ENCODE assay signal across 13 cellular contexts in the genomic region with DNA sequence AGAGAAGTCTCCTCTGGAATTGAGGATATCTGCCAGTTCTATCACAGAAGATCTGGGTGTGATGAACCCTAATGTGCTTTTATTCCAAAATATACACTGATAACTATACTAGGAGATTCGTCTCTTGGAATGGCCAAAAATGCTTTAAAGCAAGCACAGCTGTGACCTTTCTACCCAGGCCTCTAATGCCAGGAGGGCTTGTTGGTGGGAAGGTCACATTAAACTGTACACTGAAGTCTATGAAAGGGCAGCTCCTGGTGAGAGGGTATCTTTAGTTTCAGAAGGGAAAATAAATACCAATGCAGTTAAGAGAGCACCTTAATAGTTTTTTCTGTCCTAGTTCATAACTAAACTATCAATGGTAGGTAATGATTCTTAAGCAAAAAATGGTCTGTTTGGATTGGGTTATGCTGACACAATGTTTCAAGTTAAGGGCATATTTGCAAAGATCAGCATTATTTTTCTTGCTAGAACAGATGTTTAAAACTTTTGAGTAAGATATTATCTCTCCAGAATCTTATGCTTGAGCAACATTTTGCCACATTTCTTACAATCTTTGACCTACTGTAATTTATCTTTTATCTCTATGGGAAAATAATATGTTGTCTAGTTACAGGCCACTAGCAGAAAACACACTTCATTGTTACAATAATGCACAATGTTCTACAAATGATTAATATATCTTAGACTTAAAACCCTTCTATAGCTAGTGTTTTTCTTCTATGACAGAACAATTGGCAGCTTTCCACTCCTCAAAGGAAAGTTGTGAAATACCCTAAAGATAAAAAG. TPM values are rescaled to one million over a fixed set of nuclear protein-coding genes. Genes with fewer than 3 reads are reported as not detected.
DNase-seq lines count a peak whose midpoint lies in the region; ATAC-seq and TF ChIP-seq lines count a peak whose summit lies in the region.
"Had no signal": no experiment of that assay in that cellular context is flagged by ENCODE, and none has a peak within 500 bp of the region (broad histone marks: within the 10 kb centered on the region; RNA-seq: fewer than 3 reads in every experiment).

No MANE protein-coding gene starts in this region.

- ATAC-seq in GM21423 (IDR thresholded peaks at IDR 0.05; ENCODE audit: unreplicated experiment) (no peak), HG03432 (IDR thresholded peaks at IDR 0.05; ENCODE audit: unreplicated experiment) (no peak)

- no peak for TF ChIP-seq CTCF in fibroblast of mammary gland (conservative IDR thresholded peaks at IDR 0.05; ENCODE audit: control insufficient read depth, insufficient read depth, low read depth, low read length)
- TF ChIP-seq CTCF in progenitor cell of endocrine pancreas (IDR thresholded peaks at IDR 0.05; ENCODE audit: unreplicated experiment): no peak

- H3K9me3 ChIP-seq in adipocyte (ENCODE audit: control insufficient read depth, low read length): no peaks in the 10 kb centered on the region

- H3K4me1 ChIP-seq in adipocyte (ENCODE audit: control insufficient read depth, insufficient read depth, low read length): peaks cover 44% of the 10 kb centered on the region

- H3K27me3 ChIP-seq in adipocyte (replicated peaks; ENCODE audit: control insufficient read depth, insufficient read depth, low read length): no peaks in the 10 kb centered on the region
- H3K27me3 ChIP-seq: dorsolateral prefrontal cortex had no signal

- peaks cover 4% of the 10 kb centered on the region for H3K36me3 ChIP-seq in adipocyte (ENCODE audit: control insufficient read depth, insufficient read depth, low read length, severe bottlenecking)

- H3K4me3 ChIP-seq in adipocyte (ENCODE audit: low read length) (no peak overlapping the region), fibroblast of mammary gland (ENCODE audit: control insufficient read depth, low read depth, low read length) (no peak overlapping the region)
- H3K4me3 ChIP-seq: dorsolateral prefrontal cortex had no signal

- DNase-seq in HCEC 1CT: peak; percentile 13
- DNase-seq in adipocyte (ENCODE audit: low read depth): peak; percentile 61
- DNase-seq in fibroblast of mammary gland (ENCODE audit: low read depth): peak; percentile 68
- no peak for DNase-seq in progenitor cell of endocrine pancreas (ENCODE audit: low spot score, unreplicated experiment)
- no peak for DNase-seq in NAMALWA (ENCODE audit: low spot score)
- no peak for DNase-seq in medulla oblongata (ENCODE audit: extremely low spot score)
- DNase-seq: dorsolateral prefrontal cortex, KG1, NCI-H2171, posterior cingulate gyrus had no signal

- H3K9me3 Mint-ChIP-seq in progenitor cell of endocrine pancreas (ENCODE audit: low read depth): peaks cover 14% of the 10 kb centered on the region

- H3K27ac Mint-ChIP-seq in progenitor cell of endocrine pancreas: peak overlapping the region; percentile 22
- H3K27ac Mint-ChIP-seq: activated naive CD8-positive, alpha-beta T cell had no signal

- peaks cover 3% of the 10 kb centered on the region for H3K4me1 Mint-ChIP-seq in progenitor cell of endocrine pancreas (ENCODE audit: low read depth)

- no peak overlapping the region for H3K4me3 Mint-ChIP-seq in progenitor cell of endocrine pancreas (ENCODE audit: low read depth)
- H3K4me3 Mint-ChIP-seq: activated naive CD8-positive, alpha-beta T cell had no signal

- peaks cover 8% of the 10 kb centered on the region for H3K36me3 Mint-ChIP-seq in progenitor cell of endocrine pancreas (ENCODE audit: insufficient read depth)

- H3K27me3 Mint-ChIP-seq in progenitor cell of endocrine pancreas: no peaks in the 10 kb centered on the region
- H3K27me3 Mint-ChIP-seq: activated naive CD8-positive, alpha-beta T cell had no signal

- peak overlapping the region; percentile 22 for H3K9ac ChIP-seq in adipocyte (ENCODE audit: low read length)

RNA-seq across cellular contexts. Expression of a gene that starts 59.6 kb away (rescaled TPM):
- total RNA-seq in progenitor cell of endocrine pancreas: 30.1 and 30.2 TPM in 2 replicates

Comparison
In these comparisons a context has a peak if more than half of its experiments do, and no peak if none do; other contexts are left out.
1. DNase-seq: peak in HCEC 1CT (single experiment), adipocyte (single experiment) and fibroblast of mammary gland (single experiment); none in progenitor cell of endocrine pancreas (single experiment), NAMALWA (single experiment) and medulla oblongata (single experiment).